In genomic region chr3:16658933-16659793, GRCh38 we compare ENCODE assay signal across 24 cellular contexts. TPM values are rescaled to one million over a fixed set of nuclear protein-coding genes. Genes with fewer than 3 reads are reported as not detected.
DNase-seq lines count a peak whose midpoint lies in the region; FAIRE-seq and TF ChIP-seq lines count a peak whose summit lies in the region.
"Had no signal": no experiment of that assay in that cellular context is flagged by ENCODE, and none has a peak within 500 bp of the region (broad histone marks: within the 10 kb centered on the region; RNA-seq: fewer than 3 reads in every experiment).

No MANE protein-coding gene starts in this region.

- H3K79me2 ChIP-seq in neural progenitor cell (ENCODE audit: low read depth) = peaks cover 59% of the 10 kb centered on the region
- H3K79me2 ChIP-seq: parathyroid adenoma had no signal

- no peaks in the 10 kb centered on the region for H3K9me3 ChIP-seq in neural progenitor cell (ENCODE audit: low read depth)
- H3K9me3 ChIP-seq in esophagus muscularis mucosa = no peaks in the 10 kb centered on the region

- no peaks in the 10 kb centered on the region for H4K20me1 ChIP-seq in neural progenitor cell (ENCODE audit: low read depth)

- H3K4me3 ChIP-seq in bronchial epithelial cell (ENCODE audit: low read depth, low read length) (no peak overlapping the region), neural progenitor cell (no peak overlapping the region), esophagus muscularis mucosa (no peak overlapping the region)
- H3K4me3 ChIP-seq: stomach, tibial nerve had no signal

- H3K4me1 Mint-ChIP-seq in neural progenitor cell = peaks cover 18% of the 10 kb centered on the region
- H3K4me1 Mint-ChIP-seq: CD4-positive, alpha-beta memory T cell; IgD-negative memory B cell had no signal

- H3K4me3 Mint-ChIP-seq in neural progenitor cell = no peak overlapping the region
- H3K4me3 Mint-ChIP-seq: CD4-positive, alpha-beta memory T cell; IgD-negative memory B cell; natural killer cell treated with Interleukin-12 subunit alpha and Interleukin-12 subunit beta and Interleukin-15 and Interleukin-18, amount 100 ng/mL, for 72 hours had no signal

- no peak for TF ChIP-seq POLR2A in esophagus muscularis mucosa (IDR thresholded peaks at IDR 0.05; ENCODE audit: low read depth)

- H3K27me3 Mint-ChIP-seq in neural progenitor cell (ENCODE audit: insufficient read depth, low read depth) = peaks cover 3% of the 10 kb centered on the region

- 89% methylated on average over 3 of the region's 3 CpGs for WGBS in esophagus muscularis mucosa

- H2AFZ ChIP-seq in neural progenitor cell (replicated peaks) = no peak overlapping the region
- H2AFZ ChIP-seq: parathyroid adenoma had no signal

- no peak for FAIRE-seq in bronchial epithelial cell (lab: Jason Lieb, UNC)

- no peak for TF ChIP-seq EP300 in esophagus muscularis mucosa (IDR thresholded peaks at IDR 0.05)

- no peaks in the 10 kb centered on the region for H3K36me3 ChIP-seq in bronchial epithelial cell (ENCODE audit: control insufficient read depth, insufficient read depth, low read length)
- H3K36me3 ChIP-seq in neural progenitor cell = peaks cover 7% of the 10 kb centered on the region
- H3K36me3 ChIP-seq in esophagus muscularis mucosa = no peaks in the 10 kb centered on the region
- H3K36me3 ChIP-seq: stomach, tibial nerve had no signal

- peaks cover 58% of the 10 kb centered on the region for H3F3A ChIP-seq in neural progenitor cell (ENCODE audit: low read depth)

- no peak overlapping the region for H3K27ac Mint-ChIP-seq in neural progenitor cell
- H3K27ac Mint-ChIP-seq: CD4-positive, alpha-beta memory T cell; IgD-negative memory B cell; natural killer cell treated with Interleukin-12 subunit alpha and Interleukin-12 subunit beta and Interleukin-15 and Interleukin-18, amount 100 ng/mL, for 72 hours had no signal

- no peak overlapping the region for H3K9ac ChIP-seq in neural progenitor cell
- H3K9ac ChIP-seq: parathyroid adenoma had no signal

- TF ChIP-seq CTCF in bronchial epithelial cell (IDR thresholded peaks at IDR 0.05; ENCODE audit: insufficient read depth, low read length, severe bottlenecking) (no peak), neural progenitor cell (IDR thresholded peaks at IDR 0.05) (no peak), esophagus muscularis mucosa (IDR thresholded peaks at IDR 0.05) (no peak)

- DNase-seq in NCI-H2107 treated with DMSO at 0.1 percent for 48 hours (lab: John Stamatoyannopoulos, UW; ENCODE audit: unreplicated experiment) = peak; percentile 23
- DNase-seq in NCI-H2107 (lab: John Stamatoyannopoulos, UW) = no peak
- DNase-seq in NOMO-1 (lab: John Stamatoyannopoulos, UW; ENCODE audit: unreplicated experiment in 2 of 2) = peak; percentile 43 to 73
- peak; percentile 1 for DNase-seq in bronchial epithelial cell (ENCODE audit: low read depth)
- peak; percentile 15 for DNase-seq in neural progenitor cell (ENCODE audit: low spot score)
- no peak for DNase-seq in COLO668 (lab: John Stamatoyannopoulos, UW; ENCODE audit: unreplicated experiment)
- DNase-seq in esophagus muscularis mucosa (ENCODE audit: extremely low spot score) = no peak
- DNase-seq in head of caudate nucleus = no peak
- DNase-seq: activated CD4-positive, alpha-beta T cell treated with anti-CD3 and anti-CD28 coated beads for 1 hour; activated naive CD4-positive, alpha-beta T cell treated with Interleukin-2 at 50 U/mL for 16 hours; activated T-cell treated with anti-CD3 and anti-CD28 coated beads, Interleukin-2, amount 50 U/mL, for 48 hours; CD4-positive, alpha-beta memory T cell; NCI-H1092; NCI-H2029; NCI-H446; right cardiac atrium; stomach; T1000 had no signal

- intact Hi-C loops in esophagus muscularis mucosa (cut with DNase I) (no loop called here), head of caudate nucleus (cut with DNase I) (no loop called here)

- H3K9me3 Mint-ChIP-seq in neural progenitor cell = peaks cover 3% of the 10 kb centered on the region

- H3K4me2 ChIP-seq in neural progenitor cell = peak overlapping the region; percentile 45

- H3K4me1 ChIP-seq in neural progenitor cell (peaks cover 67% of the 10 kb centered on the region), esophagus muscularis mucosa (no peaks in the 10 kb centered on the region)
- H3K4me1 ChIP-seq: parathyroid adenoma, stomach had no signal

- peak overlapping the region; percentile 70 for H3K27ac ChIP-seq in neural progenitor cell
- H3K27ac ChIP-seq in esophagus muscularis mucosa (replicated peaks in 1 of 4) = no peak overlapping the region
- H3K27ac ChIP-seq: 22Rv1, parathyroid adenoma, stomach, tibial nerve had no signal

- no peaks in the 10 kb centered on the region for H3K27me3 ChIP-seq in bronchial epithelial cell (ENCODE audit: control insufficient read depth, insufficient read depth, low read length)
- H3K27me3 ChIP-seq in neural progenitor cell = no peaks in the 10 kb centered on the region
- H3K27me3 ChIP-seq in esophagus muscularis mucosa = no peaks in the 10 kb centered on the region
- H3K27me3 ChIP-seq: stomach, tibial nerve had no signal

- H3K36me3 Mint-ChIP-seq in neural progenitor cell = no peaks in the 10 kb centered on the region
- H3K36me3 Mint-ChIP-seq: CD4-positive, alpha-beta memory T cell; IgD-negative memory B cell had no signal

RNA-seq across cellular contexts. Expression of gene DAZL, which starts 53.9 kb away (rescaled TPM):
- not detected in 2 replicates for total RNA-seq in bronchial epithelial cell
- 3.2 and 4.7 TPM in 2 replicates for total RNA-seq in neural progenitor cell (ENCODE audit: low replicate concordance)
- total RNA-seq in esophagus muscularis mucosa = not detected
- total RNA-seq: CD4-positive, alpha-beta memory T cell; liver; natural killer cell treated with Interleukin-12 subunit alpha and Interleukin-12 subunit beta and Interleukin-15 and Interleukin-18, amount 100 ng/mL, for 72 hours; right cardiac atrium; tibial nerve had no signal

Comparison
In these comparisons a context has a peak if more than half of its experiments do, and no peak if none do; other contexts are left out.
1. DNase-seq: peak in NCI-H2107 treated with DMSO at 0.1 percent for 48 hours (single experiment), NOMO-1 (2 of 2), bronchial epithelial cell (single experiment) and neural progenitor cell (single experiment); none in NCI-H2107 (single experiment), COLO668 (single experiment), esophagus muscularis mucosa (single experiment) and head of caudate nucleus (0 of 42).